Comparison of ENCODE assay signal across 8 cellular contexts in genomic region chr2:156589381-156590079, GRCh38.
DNase-seq lines count a peak whose midpoint lies in the region; ATAC-seq and TF ChIP-seq lines count a peak whose summit lies in the region.

No MANE protein-coding gene starts in this region.

- peaks cover 0 to 14% (median 4%) of the 10 kb centered on the region in 4 donors for H3K4me1 ChIP-seq in stomach
- peaks cover 7 to 13% of the 10 kb centered on the region in 2 donors for H3K4me1 ChIP-seq in neuronal stem cell (ENCODE audit: control insufficient read depth in 2 of 2, insufficient read depth in 1 of 2, low read depth in 1 of 2, low read length in 2 of 2)

- no peak overlapping the region for H4K8ac ChIP-seq in neuronal stem cell (ENCODE audit: low read depth, low read length)

- intact Hi-C loops in stomach (cut with DNase I; ENCODE audit: low total_unique reads): no loop called here

- H3K27me3 ChIP-seq in stomach (no peaks in the 10 kb centered on the region), neuronal stem cell (ENCODE audit: control insufficient read depth in 3 of 3, insufficient read depth in 3 of 3, low read depth in 1 of 3, low read length in 3 of 3) (no peaks in the 10 kb centered on the region)

- H3K4me3 ChIP-seq in astrocyte of the cerebellum (ENCODE audit: low read depth, low read length) (no peak overlapping the region), stomach (no peak overlapping the region), neuronal stem cell (ENCODE audit: low read length in 2 of 2) (no peak overlapping the region)

- H2BK12ac ChIP-seq in neuronal stem cell (ENCODE audit: low read length): no peak overlapping the region

- H3K4me2 ChIP-seq in neuronal stem cell (ENCODE audit: insufficient read depth, low read length, poor library complexity, severe bottlenecking): no peak overlapping the region

- 28 to 41% (median 36%) methylated on average over 10 of the region's 10 CpGs for WGBS in stomach, 5 donors
- no CpG with 5 or more reads among the region's 10 CpGs for WGBS in neuronal stem cell (ENCODE audit: extremely low coverage in 2 of 2, insufficient read length in 2 of 2, insufficient replicate concordance in 1 of 2), 2 donors

- no peak for TF ChIP-seq POLR2A in stomach (IDR thresholded peaks at IDR 0.05)

- H3K23ac ChIP-seq in neuronal stem cell (ENCODE audit: low read depth, low read length, poor library complexity): no peak overlapping the region

- H2AK5ac ChIP-seq in neuronal stem cell (ENCODE audit: low read depth, low read length): no peak overlapping the region

- H3K9me3 ChIP-seq in stomach (no peaks in the 10 kb centered on the region), neuronal stem cell (replicated peaks in 1 of 2; ENCODE audit: control insufficient read depth in 2 of 2, insufficient read depth in 1 of 2, low read depth in 1 of 2, low read length in 2 of 2) (no peaks in the 10 kb centered on the region)

- H3K79me1 ChIP-seq in neuronal stem cell (ENCODE audit: low read depth, low read length): no peaks in the 10 kb centered on the region

- H3K9ac ChIP-seq in neuronal stem cell (ENCODE audit: low read depth, low read length, poor library complexity): no peak overlapping the region

- no peak for TF ChIP-seq EP300 in stomach (IDR thresholded peaks at IDR 0.05)

- no peak overlapping the region for H2BK5ac ChIP-seq in neuronal stem cell (ENCODE audit: low read length)

- H2AFZ ChIP-seq in neuronal stem cell (ENCODE audit: low read length): no peak overlapping the region

- DNase-seq in D341Med (ENCODE audit: low spot score) (peak; percentile 45), NCI-H69 (lab: John Stamatoyannopoulos, UW) (peak; percentile 42), astrocyte of the cerebellum (ENCODE audit: low read depth) (peak; percentile 53), iPS-NIHi7 (ENCODE audit: extremely low spot score) (peak; percentile 41), stomach (peak; percentile 31), neuronal stem cell (ENCODE audit: low spot score) (no peak)

- H3K36me3 ChIP-seq in stomach (peaks cover 0 to 7% (median 2%) of the 10 kb centered on the region in 4 donors), neuronal stem cell (replicated peaks in 1 of 2; ENCODE audit: control insufficient read depth in 2 of 2, insufficient read depth in 2 of 2, low read length in 2 of 2) (no peaks in the 10 kb centered on the region)

- no peak overlapping the region for H3K18ac ChIP-seq in neuronal stem cell (ENCODE audit: low read length)

- ATAC-seq in GM18870 (IDR thresholded peaks at IDR 0.05; ENCODE audit: unreplicated experiment) (peak; percentile 71), HG03095 (IDR thresholded peaks at IDR 0.05; ENCODE audit: unreplicated experiment) (peak; percentile 72)

- H4K91ac ChIP-seq in neuronal stem cell (ENCODE audit: low read depth, low read length, poor library complexity): no peak overlapping the region

- no peak overlapping the region for H3K4ac ChIP-seq in neuronal stem cell (ENCODE audit: low read length)

- in situ Hi-C loops in astrocyte of the cerebellum (cut with HindIII; ENCODE audit: low sequenced_read_pairs): loop anchor here (5.0 to 25.0 kb wide), 3 partner anchors 247 to 1202 kb away; no protein-coding TSS in a partner anchor

- H3K27ac ChIP-seq in stomach (no peak overlapping the region), neuronal stem cell (replicated peaks; ENCODE audit: low read length) (no peak overlapping the region)

- no peak overlapping the region for H2BK120ac ChIP-seq in neuronal stem cell (ENCODE audit: low read depth, low read length)

- H2BK15ac ChIP-seq in neuronal stem cell (ENCODE audit: low read length): no peak overlapping the region

- peak; percentile 56 for TF ChIP-seq CTCF in astrocyte of the cerebellum (IDR thresholded peaks at IDR 0.05; ENCODE audit: low read depth, low read length, missing control alignments)
- peak in 4 of 7 experiments; percentile 15 to 44 (median 42) for TF ChIP-seq CTCF in stomach (IDR thresholded peaks at IDR 0.05)

- H3K14ac ChIP-seq in neuronal stem cell (ENCODE audit: low read length): no peak overlapping the region
